8 cellular contexts compared by ENCODE assay signal in the genomic region with DNA sequence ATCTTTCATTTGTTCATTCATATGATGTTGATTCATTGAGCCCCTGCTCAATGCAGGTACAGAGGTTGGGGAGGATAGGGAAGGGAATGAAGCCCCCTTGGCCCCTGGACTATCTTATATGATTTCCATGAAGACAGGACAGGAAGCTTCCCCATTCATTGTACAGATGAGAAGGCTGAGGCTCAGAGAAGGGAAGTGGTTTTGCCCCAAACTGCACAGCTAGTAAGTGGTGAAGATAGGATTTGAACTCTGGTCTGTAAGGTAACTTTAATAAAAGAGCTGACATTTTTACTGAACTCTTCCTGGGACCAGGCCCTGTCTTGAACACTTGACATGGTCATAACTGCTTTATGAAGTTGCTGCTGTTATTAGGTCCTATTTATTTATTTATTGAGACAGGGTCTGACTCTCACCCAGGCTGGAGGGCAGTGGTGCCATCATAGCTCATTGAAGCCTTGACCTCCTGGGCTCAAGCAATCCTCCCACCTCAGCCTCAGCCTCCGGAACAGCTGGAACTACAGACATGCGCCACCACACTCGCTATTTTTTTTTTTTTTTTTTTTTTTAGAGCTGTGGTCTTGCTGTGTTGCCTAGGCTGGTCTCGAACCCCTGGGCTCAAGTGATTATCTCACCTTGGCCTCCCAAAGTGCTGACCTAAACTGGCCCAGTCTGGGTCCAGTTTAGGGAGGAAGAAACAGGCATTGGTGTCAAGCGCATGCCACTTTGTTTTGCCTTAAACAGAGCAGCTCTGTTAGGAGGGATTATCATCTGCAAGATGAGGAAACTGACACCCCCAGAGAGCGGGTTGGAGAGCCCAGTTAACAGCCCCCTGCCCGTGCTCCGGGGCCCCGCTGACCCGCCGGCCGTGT. TPM values are rescaled to one million over a fixed set of nuclear protein-coding genes. Genes with fewer than 3 reads are reported as not detected.
A peak's percentile ranks its signal among the peaks of the same experiment; 100 is the strongest.
DNase-seq lines count a peak whose midpoint lies in the region; ATAC-seq and TF ChIP-seq lines count a peak whose summit lies in the region.

No MANE protein-coding gene starts in this region.

- intact Hi-C loops in gastrocnemius medialis (cut with DNase I; ENCODE audit: low total_unique reads), result loop anchor here (1.0 kb wide), 1 partner anchor 57 kb away; no protein-coding TSS in a partner anchor

- peaks cover 11% of the 10 kb centered on the region for H3K4me1 ChIP-seq in RWPE2 (ENCODE audit: insufficient read depth, poor library complexity, severe bottlenecking)
- H3K4me1 ChIP-seq in gastrocnemius medialis, result peaks cover 15 to 18% of the 10 kb centered on the region in 2 donors

- H3K36me3 ChIP-seq in RWPE2 (ENCODE audit: low read depth), result no peaks in the 10 kb centered on the region
- no peaks in the 10 kb centered on the region for H3K36me3 ChIP-seq in gastrocnemius medialis

- no peaks in the 10 kb centered on the region for H3K9me3 ChIP-seq in RWPE2 (ENCODE audit: severe bottlenecking)
- H3K9me3 ChIP-seq in gastrocnemius medialis, result no peaks in the 10 kb centered on the region

- peak overlapping the region; percentile 40 for H3K4me3 ChIP-seq in RWPE2 (ENCODE audit: severe bottlenecking)
- peak overlapping the region; percentile 36 for H3K4me3 ChIP-seq in fibroblast of mammary gland (ENCODE audit: control insufficient read depth, low read depth, low read length)
- H3K4me3 ChIP-seq in gastrocnemius medialis, result peak overlapping the region; percentile 56 to 78 (median 60)

- ATAC-seq in GM19397 (IDR thresholded peaks at IDR 0.05; ENCODE audit: unreplicated experiment), result peak; percentile 26
- no peak for ATAC-seq in RWPE2 (ENCODE audit: low read depth)
- peak in 1 of 2 donors; percentile 2 for ATAC-seq in gastrocnemius medialis
- ATAC-seq in HG02884 (IDR thresholded peaks at IDR 0.05; ENCODE audit: unreplicated experiment), result no peak
- no peak for ATAC-seq in GM19467 (IDR thresholded peaks at IDR 0.05; ENCODE audit: unreplicated experiment)

- no peak for TF ChIP-seq CTCF in RWPE2 (IDR thresholded peaks at IDR 0.05; ENCODE audit: poor library complexity, severe bottlenecking)
- no peak for TF ChIP-seq CTCF in fibroblast of mammary gland (conservative IDR thresholded peaks at IDR 0.05; ENCODE audit: control insufficient read depth, insufficient read depth, low read depth, low read length)
- TF ChIP-seq CTCF in gastrocnemius medialis (IDR thresholded peaks at IDR 0.05 in 4 of 5, conservative IDR thresholded peaks at IDR 0.05 in 1 of 5), result no peak

- no peak for DNase-seq in RWPE2 (ENCODE audit: low spot score)
- peak; percentile 11 for DNase-seq in fibroblast of mammary gland (ENCODE audit: low read depth)
- no peak for DNase-seq in gastrocnemius medialis
- no peak for DNase-seq in dermis blood vessel endothelial cell
- no peak for DNase-seq in HT-29 (ENCODE audit: low spot score)

- peak overlapping the region; percentile 38 for H3K27ac ChIP-seq in RWPE2 (ENCODE audit: poor library complexity, severe bottlenecking)
- peak overlapping the region; percentile 77 to 89 (median 84) for H3K27ac ChIP-seq in gastrocnemius medialis

- TF ChIP-seq POLR2A in gastrocnemius medialis (IDR thresholded peaks at IDR 0.05), result no peak

- in situ Hi-C loops in gastrocnemius medialis (cut with MboI; ENCODE audit: low sequenced_read_pairs in 4 of 4), result no loop called here

- H3K27me3 ChIP-seq in RWPE2 (ENCODE audit: insufficient read depth, poor library complexity, severe bottlenecking) (no peaks in the 10 kb centered on the region), gastrocnemius medialis (no peaks in the 10 kb centered on the region)

RNA-seq across cellular contexts. Expression of a gene that starts 5.0 kb away (rescaled TPM):
- 1 to 10 TPM; 2.3 to 5.6 (median 3.2) TPM for total RNA-seq in gastrocnemius medialis
- total RNA-seq in dermis blood vessel endothelial cell, result 0.17 and 0.70 TPM in 2 replicates
- total RNA-seq in HT-29 (2014; rRNA removed; shearing (Covaris generic)), result not detected in 2 replicates

RNA-seq across cellular contexts. Expression of a gene that starts 7.6 kb away (rescaled TPM):
- total RNA-seq in gastrocnemius medialis, result 10 to 100 TPM; 16.4 to 24.5 (median 22.3) TPM
- total RNA-seq in dermis blood vessel endothelial cell, result 40.0 and 58.0 TPM in 2 replicates
- 28.3 and 34.3 TPM in 2 replicates for total RNA-seq in HT-29 (2014; rRNA removed; shearing (Covaris generic))

RNA-seq across cellular contexts. Expression of a gene that starts 21.9 kb away (rescaled TPM):
- 1 to 10 TPM; 3.4 to 7.9 (median 4.8) TPM for total RNA-seq in gastrocnemius medialis
- total RNA-seq in dermis blood vessel endothelial cell, result 21.8 and 26.7 TPM in 2 replicates
- total RNA-seq in HT-29 (2014; rRNA removed; shearing (Covaris generic)), result 42.6 and 43.3 TPM in 2 replicates

RNA-seq across cellular contexts. Expression of a gene that starts 47.4 kb away (rescaled TPM):
- total RNA-seq in gastrocnemius medialis (10 to 100 TPM; 10.3 to 15.6 (median 12.5) TPM), dermis blood vessel endothelial cell (40.2 and 42.4 TPM in 2 replicates)
- 16.9 and 22.9 TPM in 2 replicates for total RNA-seq in HT-29 (2014; rRNA removed; shearing (Covaris generic))

RNA-seq across cellular contexts. Expression of a gene that starts 56.1 kb away (rescaled TPM):
- 10 to 100 TPM in 2 of 4 donors, 1 to 10 TPM in 2; 3.8 to 15.4 (median 9.8) TPM for total RNA-seq in gastrocnemius medialis
- 2.6 and 5.3 TPM in 2 replicates for total RNA-seq in dermis blood vessel endothelial cell
- total RNA-seq in HT-29 (2014; rRNA removed; shearing (Covaris generic)), result 7.7 and 9.8 TPM in 2 replicates
